11 cellular contexts compared by ENCODE assay signal in genomic region chr4:173367946-173368345, GRCh38. TPM values are rescaled to one million over a fixed set of nuclear protein-coding genes. Genes with fewer than 3 reads are reported as not detected.
A peak's percentile ranks its signal among the peaks of the same experiment; 100 is the strongest.
DNase-seq lines count a peak whose midpoint lies in the region; ATAC-seq and TF ChIP-seq lines count a peak whose summit lies in the region.
"Had no signal": no experiment of that assay in that cellular context is flagged by ENCODE, and none has a peak within 500 bp of the region (broad histone marks: within the 10 kb centered on the region; RNA-seq: fewer than 3 reads in every experiment).

No MANE protein-coding gene starts in this region.

- ATAC-seq in HG03025 (IDR thresholded peaks at IDR 0.05; ENCODE audit: low FRiP score, unreplicated experiment) (no peak), GM18868 (IDR thresholded peaks at IDR 0.05; ENCODE audit: unreplicated experiment) (no peak)
- ATAC-seq: heart right ventricle had no signal

- DNase-seq in EL: peak; percentile 18
- peak; percentile 13 for DNase-seq in MG63
- DNase-seq in astrocyte of the spinal cord (ENCODE audit: low read depth, low spot score): peak; percentile 11
- DNase-seq in activated CD8-positive, alpha-beta memory T cell treated with anti-CD3 and anti-CD28 coated beads, Interleukin-2, amount 50 U/mL, for 48 hours: no peak
- DNase-seq: heart right ventricle, NCI-H2081 had no signal

- no peaks in the 10 kb centered on the region for H3K9me3 Mint-ChIP-seq in nephron

- in situ Hi-C loops in astrocyte of the spinal cord (cut with HindIII; ENCODE audit: low sequenced_read_pairs): no loop called here

- no peaks in the 10 kb centered on the region for H3K36me3 ChIP-seq in MG63

- H3K4me3 ChIP-seq in MG63: no peak overlapping the region; the same call in 1 of the 2 replicates
- H3K4me3 ChIP-seq in astrocyte of the spinal cord (ENCODE audit: low read depth, low read length): no peak overlapping the region

- no peaks in the 10 kb centered on the region for H3K36me3 Mint-ChIP-seq in nephron (ENCODE audit: low read depth)
- H3K36me3 Mint-ChIP-seq: activated naive CD8-positive, alpha-beta T cell had no signal

- H3K4me3 Mint-ChIP-seq in nephron: peak overlapping the region; percentile 51 to 77 (median 57)
- H3K4me3 Mint-ChIP-seq: activated naive CD8-positive, alpha-beta T cell had no signal

- peaks cover 9% of the 10 kb centered on the region for H3K4me1 Mint-ChIP-seq in nephron

- H3K27me3 Mint-ChIP-seq in nephron (ENCODE audit: low read depth): no peaks in the 10 kb centered on the region

- peak overlapping the region in 1 of 3 experiments; percentile 16 for H3K27ac Mint-ChIP-seq in nephron
- H3K27ac Mint-ChIP-seq: activated naive CD8-positive, alpha-beta T cell had no signal

- H3K9me3 ChIP-seq in MG63: no peaks in the 10 kb centered on the region
- H3K9me3 ChIP-seq: heart right ventricle had no signal

- TF ChIP-seq CTCF in astrocyte of the spinal cord (IDR thresholded peaks at IDR 0.05; ENCODE audit: low read depth, low read length) (no peak), nephron (IDR thresholded peaks at IDR 0.05; ENCODE audit: unreplicated experiment in 3 of 3) (no peak)

- H3K27me3 ChIP-seq in MG63: no peaks in the 10 kb centered on the region
- H3K27me3 ChIP-seq: heart right ventricle had no signal

RNA-seq across cellular contexts. Expression of gene SAP30, which starts 2.8 kb away (rescaled TPM):
- 47.2 and 62.0 TPM in 2 replicates for total RNA-seq in MG63 (2014; rRNA removed; shearing (Covaris generic); ENCODE audit: low replicate concordance)

RNA-seq across cellular contexts. Expression of gene SCRG1, which starts 31.0 kb away (rescaled TPM):
- 0.26 TPM in 1 of 2 replicates, not detected in the other for total RNA-seq in MG63 (2014; rRNA removed; shearing (Covaris generic); ENCODE audit: low replicate concordance)
- total RNA-seq: H1 had no signal

RNA-seq across cellular contexts. Expression of gene HMGB2, which starts 33.8 kb away (rescaled TPM):
- total RNA-seq in MG63 (2014; rRNA removed; shearing (Covaris generic); ENCODE audit: low replicate concordance): 244 and 477 TPM in 2 replicates
